Comparison of ENCODE assay signal across 29 cellular contexts in the genomic region with DNA sequence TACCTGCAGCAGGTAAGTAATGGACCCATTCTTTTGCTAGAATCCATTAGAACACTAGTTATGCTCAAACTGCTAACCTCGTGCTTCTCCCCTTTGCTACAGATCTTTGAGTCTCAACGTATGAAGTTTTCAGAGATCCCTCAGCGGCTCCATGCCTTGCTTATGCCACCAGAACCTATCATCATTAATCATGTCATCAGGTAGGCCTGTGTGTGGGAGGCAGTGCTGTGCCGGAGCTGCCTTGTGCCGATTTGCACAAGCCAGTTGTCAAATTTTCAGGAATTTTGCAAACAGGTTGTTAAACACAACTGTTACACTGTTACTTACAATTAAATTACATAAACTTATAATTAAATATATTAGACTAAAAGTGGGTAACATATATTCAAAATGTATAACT. TPM values are rescaled to one million over a fixed set of nuclear protein-coding genes. Genes with fewer than 3 reads are reported as not detected.
"Had no signal": no experiment of that assay in that cellular context is flagged by ENCODE, and none has a peak within 500 bp of the region (broad histone marks: within the 10 kb centered on the region; RNA-seq: fewer than 3 reads in every experiment).

No MANE protein-coding gene starts in this region.

- H3K27ac ChIP-seq: adrenal gland, breast epithelium, cardiac muscle cell, colonic mucosa, esophagus squamous epithelium, heart left ventricle had no signal

- FAIRE-seq: endometrium, endothelial cell of umbilical vein had no signal

- ATAC-seq: activated CD4-positive, alpha-beta T cell treated with anti-CD3 and anti-CD28 coated beads for 36 hours; activated CD8-positive, alpha-beta memory T cell treated with anti-CD3 and anti-CD28 coated beads, Interleukin-2, amount 10 ng/mL, durations not matched to agents 7 days and 5 days; activated CD8-positive, alpha-beta T cell treated with anti-CD3 and anti-CD28 coated beads, Interleukin-2, amount 10 ng/mL, durations not matched to agents 7 days and 5 days; activated naive CD8-positive, alpha-beta T cell treated with anti-CD3 and anti-CD28 coated beads, Interleukin-2, amount 50 U/mL, for 24 hours; heart left ventricle had no signal

- H3K4me1 ChIP-seq: breast epithelium, colonic mucosa had no signal

- H3K4me3 ChIP-seq: adrenal gland, breast epithelium, cardiac muscle cell, colonic mucosa, esophagus squamous epithelium, heart left ventricle had no signal

- H3K27me3 ChIP-seq: adrenal gland, breast epithelium, cardiac muscle cell, colonic mucosa, esophagus squamous epithelium, heart left ventricle had no signal

- H3K9me3 ChIP-seq: adrenal gland, breast epithelium, colonic mucosa, esophagus squamous epithelium, heart left ventricle had no signal

- DNase-seq: activated CD4-positive, alpha-beta memory T cell treated with anti-CD3 and anti-CD28 coated beads for 36 hours; activated CD4-positive, alpha-beta T cell treated with anti-CD3 and anti-CD28 coated beads for 36 hours; activated CD4-positive, alpha-beta T cell treated with anti-CD3 and anti-CD28 coated beads, Interleukin-2, amount 10 ng/mL, durations not matched to agents 24 days and 14 days; activated CD4-positive, CD25-positive, alpha-beta regulatory T cell; activated CD4-positive, CD25-positive, alpha-beta regulatory T cell treated with anti-CD3 and anti-CD28 coated beads, Interleukin-2, amount 50 U/mL, for 72 hours; activated CD8-positive, alpha-beta memory T cell treated with anti-CD3 and anti-CD28 coated beads, Interleukin-2, amount 10 ng/mL, durations not matched to agents 7 days and 5 days; activated CD8-positive, alpha-beta memory T cell treated with anti-CD3 and anti-CD28 coated beads, Interleukin-2, amount 50 U/mL, for 4 hours; activated CD8-positive, alpha-beta T cell treated with anti-CD3 and anti-CD28 coated beads, Interleukin-2, amount 10 ng/mL, durations not matched to agents 7 days and 5 days; activated effector memory CD4-positive, alpha-beta T cell treated with anti-CD3 and anti-CD28 coated beads, Interleukin-2, amount 50 U/mL, for 16 hours; activated naive CD4-positive, alpha-beta T cell treated with anti-CD3 and anti-CD28 coated beads for 36 hours; activated naive CD8-positive, alpha-beta T cell treated with anti-CD3 and anti-CD28 coated beads for 36 hours; activated naive CD8-positive, alpha-beta T cell treated with anti-CD3 and anti-CD28 coated beads, Interleukin-2, amount 50 U/mL, for 24 hours; activated T-cell treated with anti-CD3 and anti-CD28 coated beads, Interleukin-2, amount 50 U/mL, for 1 hour; activated T-cell treated with anti-CD3 and anti-CD28 coated beads, Interleukin-2, amount 50 U/mL, for 48 hours; adrenal gland; amygdala; central memory CD4-positive, alpha-beta T cell; cerebellar nuclear complex; colonic mucosa; effector CD8-positive, alpha-beta T cell; esophagus squamous epithelium; foreskin melanocyte; heart left ventricle; T-helper 2 cell had no signal

RNA-seq across cellular contexts. Expression of a gene that starts 13.4 kb away (rescaled TPM):
- total RNA-seq: endothelial cell of umbilical vein, fibroblast of villous mesenchyme had no signal
